Comparison of ENCODE assay signal across 18 cellular contexts in the genomic region with DNA sequence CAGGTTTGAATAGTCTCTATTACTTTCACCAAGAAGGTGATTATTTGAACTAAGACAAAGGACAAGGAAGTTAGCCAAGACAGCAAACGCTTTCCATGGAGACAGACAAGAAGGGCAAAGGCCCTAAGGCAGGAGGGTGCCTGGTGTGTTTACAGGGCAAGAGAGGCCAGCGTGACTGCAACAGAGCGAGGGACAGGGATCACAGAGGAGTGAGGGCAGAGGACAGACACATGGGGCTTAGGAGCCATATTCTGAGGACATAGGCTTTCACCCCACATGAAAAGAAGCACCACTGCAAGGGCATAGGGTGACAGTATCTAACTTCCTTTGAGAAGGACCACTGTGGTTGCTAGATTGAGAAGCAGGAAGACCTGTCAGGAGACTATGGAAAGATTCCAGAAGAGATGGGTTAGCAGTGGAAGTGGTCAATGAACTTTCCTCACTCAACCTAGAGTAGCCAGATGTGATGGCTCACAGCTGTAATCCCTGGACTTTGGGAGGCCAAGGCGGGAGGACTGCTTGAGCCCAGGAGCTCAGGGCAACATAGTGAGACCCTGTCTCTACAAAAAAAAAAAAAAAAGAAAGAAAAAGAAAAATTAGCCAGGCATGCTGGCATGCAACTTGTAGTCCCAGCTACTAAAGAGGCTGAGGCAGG. TPM values are rescaled to one million over a fixed set of nuclear protein-coding genes. Genes with fewer than 3 reads are reported as not detected.
"Had no signal": no experiment of that assay in that cellular context is flagged by ENCODE, and none has a peak within 500 bp of the region (broad histone marks: within the 10 kb centered on the region; RNA-seq: fewer than 3 reads in every experiment).

No MANE protein-coding gene starts in this region.

- H3K4me3 ChIP-seq: ascending aorta, coronary artery, left lung, psoas muscle, skin epidermis had no signal

- H3K4me1 Mint-ChIP-seq: activated CD4-positive, alpha-beta memory T cell treated with anti-CD3 and anti-CD28 coated beads, Interleukin-2, amount 10 ng/mL, durations not matched to agents 7 days and 5 days; central memory CD8-positive, alpha-beta T cell; mesothelial cell of epicardium had no signal

- H3K9me3 Mint-ChIP-seq: activated CD4-positive, alpha-beta memory T cell treated with anti-CD3 and anti-CD28 coated beads, Interleukin-2, amount 10 ng/mL, durations not matched to agents 7 days and 5 days; activated naive CD4-positive, alpha-beta T cell treated with anti-CD3 and anti-CD28 coated beads for 36 hours; activated T-cell treated with anti-CD3 and anti-CD28 coated beads, Interleukin-2, amount 50 U/mL, for 24 hours; central memory CD8-positive, alpha-beta T cell; mesothelial cell of epicardium had no signal

- H3K27ac Mint-ChIP-seq: activated CD4-positive, alpha-beta memory T cell treated with anti-CD3 and anti-CD28 coated beads, Interleukin-2, amount 10 ng/mL, durations not matched to agents 7 days and 5 days; activated naive CD4-positive, alpha-beta T cell treated with anti-CD3 and anti-CD28 coated beads for 36 hours; mesothelial cell of epicardium had no signal

- ATAC-seq: left lung, psoas muscle had no signal

- H3K4me3 Mint-ChIP-seq: activated CD4-positive, alpha-beta memory T cell treated with anti-CD3 and anti-CD28 coated beads, Interleukin-2, amount 10 ng/mL, durations not matched to agents 7 days and 5 days; activated naive CD4-positive, alpha-beta T cell treated with anti-CD3 and anti-CD28 coated beads for 36 hours; activated T-cell treated with anti-CD3 and anti-CD28 coated beads, Interleukin-2, amount 50 U/mL, for 24 hours; central memory CD8-positive, alpha-beta T cell; mesothelial cell of epicardium had no signal

- H3K36me3 Mint-ChIP-seq: mesothelial cell of epicardium had no signal

- H3K27me3 ChIP-seq: ascending aorta, left lung had no signal

- H3K27me3 Mint-ChIP-seq: activated CD4-positive, alpha-beta memory T cell treated with anti-CD3 and anti-CD28 coated beads, Interleukin-2, amount 10 ng/mL, durations not matched to agents 7 days and 5 days; activated T-cell treated with anti-CD3 and anti-CD28 coated beads, Interleukin-2, amount 50 U/mL, for 24 hours; central memory CD8-positive, alpha-beta T cell had no signal

- DNase-seq: activated CD4-positive, alpha-beta memory T cell treated with anti-CD3 and anti-CD28 coated beads, Interleukin-2, amount 10 ng/mL, durations not matched to agents 7 days and 5 days; activated CD4-positive, alpha-beta T cell treated with anti-CD3 and anti-CD28 coated beads for 48 hours; activated CD4-positive, CD25-positive, alpha-beta regulatory T cell; activated naive CD4-positive, alpha-beta T cell treated with anti-CD3 and anti-CD28 coated beads for 36 hours; activated T-cell treated with anti-CD3 and anti-CD28 coated beads, Interleukin-2, amount 50 U/mL, for 24 hours; erythroblast; foreskin melanocyte; left lung; psoas muscle; right cardiac atrium; T-helper 9 cell had no signal

- H3K36me3 ChIP-seq: ascending aorta, left lung had no signal

RNA-seq across cellular contexts. Expression of gene HAVCR1, which starts 5.0 kb away (rescaled TPM):
- total RNA-seq: ascending aorta, lung microvascular endothelial cell, osteocyte, right cardiac atrium had no signal

RNA-seq across cellular contexts. Expression of gene HAVCR2, which starts 44.9 kb away (rescaled TPM):
- total RNA-seq: lung microvascular endothelial cell had no signal
